In genomic region chr5:176660530-176660859, GRCh38 we compare ENCODE assay signal across 10 cellular contexts. TPM values are rescaled to one million over a fixed set of nuclear protein-coding genes. Genes with fewer than 3 reads are reported as not detected.
A peak's percentile ranks its signal among the peaks of the same experiment; 100 is the strongest.
DNase-seq lines count a peak whose midpoint lies in the region; ATAC-seq and TF ChIP-seq lines count a peak whose summit lies in the region.
"Had no signal": no experiment of that assay in that cellular context is flagged by ENCODE, and none has a peak within 500 bp of the region (broad histone marks: within the 10 kb centered on the region; RNA-seq: fewer than 3 reads in every experiment).

No MANE protein-coding gene starts in this region.

- H3K27ac Mint-ChIP-seq in naive B cell (peak overlapping the region in 1 of 6 donors; percentile 95), MCF 10A (ENCODE audit: low read depth, unreplicated experiment) (no peak overlapping the region)
- no peak overlapping the region for H3K27ac Mint-ChIP-seq in activated CD4-positive, alpha-beta memory T cell treated with anti-CD3 and anti-CD28 coated beads for 36 hours
- H3K27ac Mint-ChIP-seq: activated T-helper 1 cell treated with anti-CD3 and anti-CD28 coated beads, Interleukin-12 subunit alpha, Interleukin-12 subunit beta, Interleukin-2, Interleukin-4 antibody, amounts not matched to agents 30 ng/mL and 10 ng/mL and 1 ng/mL, durations not matched to agents 14 hours and 24 hours and 36 hours had no signal

- ATAC-seq in GM18867 (IDR thresholded peaks at IDR 0.05; ENCODE audit: unreplicated experiment) (peak; percentile 21), GM21528 (IDR thresholded peaks at IDR 0.05; ENCODE audit: low FRiP score, unreplicated experiment) (peak; percentile 40), HG03520 (IDR thresholded peaks at IDR 0.05; ENCODE audit: unreplicated experiment) (peak; percentile 12), naive B cell (ENCODE audit: low read depth in 2 of 2) (peak; percentile 41 to 45)

- intact Hi-C loops in MCF 10A (cut with micrococcal nuclease), result loop anchor here (2.0 kb wide), 2 partner anchors 158 to 298 kb away; no protein-coding TSS in a partner anchor
- intact Hi-C loops in activated CD4-positive, alpha-beta memory T cell treated with anti-CD3 and anti-CD28 coated beads for 36 hours (cut with micrococcal nuclease), result no loop called here

- H3K4me3 Mint-ChIP-seq in naive B cell (peak overlapping the region in 3 of 8 donors; percentile 6 to 75 (median 54)), MCF 10A (ENCODE audit: unreplicated experiment) (no peak overlapping the region)
- no peak overlapping the region for H3K4me3 Mint-ChIP-seq in activated CD4-positive, alpha-beta memory T cell treated with anti-CD3 and anti-CD28 coated beads for 36 hours
- H3K4me3 Mint-ChIP-seq: activated T-helper 1 cell treated with anti-CD3 and anti-CD28 coated beads, Interleukin-12 subunit alpha, Interleukin-12 subunit beta, Interleukin-2, Interleukin-4 antibody, amounts not matched to agents 30 ng/mL and 10 ng/mL and 1 ng/mL, durations not matched to agents 14 hours and 24 hours and 36 hours had no signal

- H3K9me3 Mint-ChIP-seq in naive B cell, result peaks cover 0 to 2% (median 0%) of the 10 kb centered on the region in 7 donors
- H3K9me3 Mint-ChIP-seq in MCF 10A (ENCODE audit: unreplicated experiment), result no peaks in the 10 kb centered on the region
- no peaks in the 10 kb centered on the region for H3K9me3 Mint-ChIP-seq in activated CD4-positive, alpha-beta memory T cell treated with anti-CD3 and anti-CD28 coated beads for 36 hours
- H3K9me3 Mint-ChIP-seq: activated T-helper 1 cell treated with anti-CD3 and anti-CD28 coated beads, Interleukin-12 subunit alpha, Interleukin-12 subunit beta, Interleukin-2, Interleukin-4 antibody, amounts not matched to agents 30 ng/mL and 10 ng/mL and 1 ng/mL, durations not matched to agents 14 hours and 24 hours and 36 hours had no signal

- CTCF ChIA-PET in MCF 10A (lab: Yijun Ruan, JAX), result interaction anchor here (0.5 to 6.2 kb wide), 133 partner anchors 9 to 1520 kb away, joined by 3 to 122 read pairs (median 5); partner anchors contain the start of genes EIF4E1B, HK3, SNCB and TSPAN17
- CTCF ChIA-PET in activated CD4-positive, alpha-beta memory T cell treated with anti-CD3 and anti-CD28 coated beads for 36 hours (lab: Charles Lee), result interaction anchor here (0.6 to 5.3 kb wide), 90 partner anchors 9 to 931 kb away, joined by 3 to 65 read pairs (median 4); partner anchors contain the start of genes CLTB, EIF4E1B, FAF2 and HK3

- POLR2A ChIA-PET in MCF 10A (lab: Yijun Ruan, JAX), result interaction anchor here (0.7 to 1.0 kb wide), 3 partner anchors 71 to 320 kb away, joined by 4 read pairs; no protein-coding TSS in a partner anchor
- POLR2A ChIA-PET in activated CD4-positive, alpha-beta memory T cell treated with anti-CD3 and anti-CD28 coated beads for 36 hours (lab: Charles Lee), result interaction anchor here (0.9 to 1.7 kb wide), 2 partner anchors 14 to 363 kb away, joined by 3 to 8 read pairs; partner anchors contain the start of gene TSPAN17

- no peak for TF ChIP-seq CTCF in MCF 10A (IDR thresholded peaks at IDR 0.05; ENCODE audit: unreplicated experiment)

- H3K27me3 Mint-ChIP-seq in naive B cell (peaks cover 14 to 26% (median 20%) of the 10 kb centered on the region in 3 donors), MCF 10A (ENCODE audit: insufficient read depth, unreplicated experiment) (peaks cover 17% of the 10 kb centered on the region)
- peaks cover 7% of the 10 kb centered on the region for H3K27me3 Mint-ChIP-seq in activated CD4-positive, alpha-beta memory T cell treated with anti-CD3 and anti-CD28 coated beads for 36 hours

- BruUV-seq in MCF 10A (replicated peaks; lab: Mats Ljungman, UMichigan), result no TSS peak

- H3K36me3 Mint-ChIP-seq in naive B cell (no peaks in the 10 kb centered on the region), MCF 10A (ENCODE audit: insufficient read depth, unreplicated experiment) (peaks cover 14% of the 10 kb centered on the region)
- H3K36me3 Mint-ChIP-seq in activated CD4-positive, alpha-beta memory T cell treated with anti-CD3 and anti-CD28 coated beads for 36 hours, result no peaks in the 10 kb centered on the region

- DNase-seq in naive B cell, result no peak
- DNase-seq in MCF 10A (ENCODE audit: unreplicated experiment), result no peak
- no peak for DNase-seq in activated CD4-positive, alpha-beta memory T cell treated with anti-CD3 and anti-CD28 coated beads for 36 hours
- DNase-seq in NCI-H1930 (lab: John Stamatoyannopoulos, UW), result no peak

- H3K4me1 Mint-ChIP-seq in naive B cell (peaks cover 28 to 38% (median 36%) of the 10 kb centered on the region in 3 donors), MCF 10A (ENCODE audit: insufficient read depth, unreplicated experiment) (no peaks in the 10 kb centered on the region)
- peaks cover 27% of the 10 kb centered on the region for H3K4me1 Mint-ChIP-seq in activated CD4-positive, alpha-beta memory T cell treated with anti-CD3 and anti-CD28 coated beads for 36 hours (ENCODE audit: low read depth)

RNA-seq across cellular contexts. Expression of gene TSPAN17, which starts 13.2 kb away (rescaled TPM):
- 10 to 100 TPM; 11.9 to 22.8 (median 18.5) TPM for polyA plus RNA-seq in naive B cell (ENCODE audit: low read depth in 6 of 6)
- total RNA-seq in MCF 10A (2022), result 36.7 and 47.5 TPM in 2 replicates
- 10 to 100 TPM; 25.2 to 25.3 TPM for total RNA-seq in activated CD4-positive, alpha-beta memory T cell treated with anti-CD3 and anti-CD28 coated beads for 36 hours

RNA-seq across cellular contexts. Expression of gene EIF4E1B, which starts 30.0 kb away (rescaled TPM):
- polyA plus RNA-seq in naive B cell (ENCODE audit: low read depth in 6 of 6), result not detected
- total RNA-seq in MCF 10A (2022), result not detected in 2 replicates
- not detected for total RNA-seq in activated CD4-positive, alpha-beta memory T cell treated with anti-CD3 and anti-CD28 coated beads for 36 hours
- total RNA-seq: activated T-helper 1 cell treated with anti-CD3 and anti-CD28 coated beads, Interleukin-12 subunit alpha, Interleukin-12 subunit beta, Interleukin-2, Interleukin-4 antibody, amounts not matched to agents 30 ng/mL and 10 ng/mL and 1 ng/mL, durations not matched to agents 14 hours and 24 hours and 36 hours; liver; T-helper 1 cell treated with Interleukin-12 subunit alpha and Interleukin-12 subunit beta and Interleukin-4 antibody, amounts not matched to agents 30 ng/mL and 1 ng/mL, for 36 hours had no signal
- polyA plus RNA-seq: liver had no signal

RNA-seq across cellular contexts. Expression of gene SNCB, which starts 30.2 kb away (rescaled TPM):
- polyA plus RNA-seq in naive B cell (ENCODE audit: low read depth in 6 of 6), result 1 to 10 TPM in 3 of 6 donors, under 1 TPM in 2, not detected in 1; 0.34 to 1.1 (median 1.0) TPM
- not detected in 2 replicates for total RNA-seq in MCF 10A (2022)
- total RNA-seq in activated CD4-positive, alpha-beta memory T cell treated with anti-CD3 and anti-CD28 coated beads for 36 hours, result under 1 TPM in 1 of 2 experiments, not detected in 1; 0.31 TPM
- total RNA-seq: activated T-helper 1 cell treated with anti-CD3 and anti-CD28 coated beads, Interleukin-12 subunit alpha, Interleukin-12 subunit beta, Interleukin-2, Interleukin-4 antibody, amounts not matched to agents 30 ng/mL and 10 ng/mL and 1 ng/mL, durations not matched to agents 14 hours and 24 hours and 36 hours; liver; T-helper 1 cell treated with Interleukin-12 subunit alpha and Interleukin-12 subunit beta and Interleukin-4 antibody, amounts not matched to agents 30 ng/mL and 1 ng/mL, for 36 hours had no signal
- polyA plus RNA-seq: liver had no signal

RNA-seq across cellular contexts. Expression of gene GPRIN1, which starts 50.5 kb away (rescaled TPM):
- under 1 TPM in 5 of 6 donors, not detected in 1; 0.08 to 0.65 (median 0.16) TPM for polyA plus RNA-seq in naive B cell (ENCODE audit: low read depth in 6 of 6)
- 3.0 and 3.7 TPM in 2 replicates for total RNA-seq in MCF 10A (2022)
- 1 to 10 TPM; 4.5 to 5.3 TPM for total RNA-seq in activated CD4-positive, alpha-beta memory T cell treated with anti-CD3 and anti-CD28 coated beads for 36 hours
